ENCODE assay signal across 16 cellular contexts in genomic region chr9:108103294-108103693, GRCh38.
"Had no signal": no experiment of that assay in that cellular context is flagged by ENCODE, and none has a peak within 500 bp of the region (broad histone marks: within the 10 kb centered on the region; RNA-seq: fewer than 3 reads in every experiment).

No MANE protein-coding gene starts in this region.

- H3K27ac Mint-ChIP-seq: activated CD4-positive, alpha-beta T cell treated with anti-CD3 and anti-CD28 coated beads for 36 hours; activated CD8-positive, alpha-beta T cell treated with anti-CD3 and anti-CD28 coated beads for 36 hours; activated naive CD8-positive, alpha-beta T cell treated with anti-CD3 and anti-CD28 coated beads, Interleukin-2, amount 50 U/mL, for 24 hours; nephron progenitor cell; stimulated activated naive B cell treated with anti-CD40 and anti-IgM and Interleukin-4, amounts not matched to agents 10 μg/mL and 1 μg/mL and 100 μg/mL, for 72 hours had no signal

- H3K4me1 ChIP-seq: psoas muscle had no signal

- H3K27me3 Mint-ChIP-seq: activated naive CD8-positive, alpha-beta T cell treated with anti-CD3 and anti-CD28 coated beads, Interleukin-2, amount 50 U/mL, for 24 hours; central memory CD8-positive, alpha-beta T cell had no signal

- H3K4me3 ChIP-seq: psoas muscle, tibial nerve had no signal

- H3K4me3 Mint-ChIP-seq: activated CD4-positive, alpha-beta T cell treated with anti-CD3 and anti-CD28 coated beads for 36 hours; activated CD8-positive, alpha-beta T cell treated with anti-CD3 and anti-CD28 coated beads for 36 hours; activated naive CD8-positive, alpha-beta T cell treated with anti-CD3 and anti-CD28 coated beads, Interleukin-2, amount 50 U/mL, for 24 hours; central memory CD8-positive, alpha-beta T cell; nephron progenitor cell; stimulated activated naive B cell treated with anti-CD40 and anti-IgM and Interleukin-4, amounts not matched to agents 10 μg/mL and 1 μg/mL and 100 μg/mL, for 72 hours had no signal

- H3K27ac ChIP-seq: epithelial cell of prostate, psoas muscle, tibial nerve, WERI-Rb-1 had no signal

- DNase-seq: activated CD4-positive, alpha-beta T cell treated with anti-CD3 and anti-CD28 coated beads for 36 hours; activated CD8-positive, alpha-beta memory T cell treated with anti-CD3 and anti-CD28 coated beads, Interleukin-2, amount 50 U/mL, for 4 hours; activated CD8-positive, alpha-beta T cell treated with anti-CD3 and anti-CD28 coated beads for 36 hours; activated naive CD4-positive, alpha-beta T cell; activated naive CD8-positive, alpha-beta T cell treated with anti-CD3 and anti-CD28 coated beads, Interleukin-2, amount 50 U/mL, for 24 hours; cortex of kidney; effector memory CD4-positive, alpha-beta T cell; head of caudate nucleus; nephron progenitor cell; psoas muscle; stimulated activated CD4-positive, alpha-beta T cell treated with anti-CD3 and anti-CD28 coated beads, Interleukin-2, amount 100 ng/mL, for 24 hours; stimulated activated naive B cell treated with anti-CD40 and anti-IgM and Interleukin-4, amounts not matched to agents 10 μg/mL and 1 μg/mL and 100 μg/mL, for 72 hours; WERI-Rb-1 had no signal

- H3K36me3 ChIP-seq: tibial nerve, WERI-Rb-1 had no signal

- H3K4me1 Mint-ChIP-seq: activated CD4-positive, alpha-beta T cell treated with anti-CD3 and anti-CD28 coated beads for 36 hours; activated naive CD8-positive, alpha-beta T cell treated with anti-CD3 and anti-CD28 coated beads, Interleukin-2, amount 50 U/mL, for 24 hours; central memory CD8-positive, alpha-beta T cell had no signal

- H3K27me3 ChIP-seq: tibial nerve had no signal

- H3K9me3 Mint-ChIP-seq: activated CD8-positive, alpha-beta T cell treated with anti-CD3 and anti-CD28 coated beads for 36 hours; nephron progenitor cell; stimulated activated naive B cell treated with anti-CD40 and anti-IgM and Interleukin-4, amounts not matched to agents 10 μg/mL and 1 μg/mL and 100 μg/mL, for 72 hours had no signal

- H3K9me3 ChIP-seq: psoas muscle, tibial nerve had no signal
